Comparison of ENCODE assay signal across 1 cellular context in the genomic region with DNA sequence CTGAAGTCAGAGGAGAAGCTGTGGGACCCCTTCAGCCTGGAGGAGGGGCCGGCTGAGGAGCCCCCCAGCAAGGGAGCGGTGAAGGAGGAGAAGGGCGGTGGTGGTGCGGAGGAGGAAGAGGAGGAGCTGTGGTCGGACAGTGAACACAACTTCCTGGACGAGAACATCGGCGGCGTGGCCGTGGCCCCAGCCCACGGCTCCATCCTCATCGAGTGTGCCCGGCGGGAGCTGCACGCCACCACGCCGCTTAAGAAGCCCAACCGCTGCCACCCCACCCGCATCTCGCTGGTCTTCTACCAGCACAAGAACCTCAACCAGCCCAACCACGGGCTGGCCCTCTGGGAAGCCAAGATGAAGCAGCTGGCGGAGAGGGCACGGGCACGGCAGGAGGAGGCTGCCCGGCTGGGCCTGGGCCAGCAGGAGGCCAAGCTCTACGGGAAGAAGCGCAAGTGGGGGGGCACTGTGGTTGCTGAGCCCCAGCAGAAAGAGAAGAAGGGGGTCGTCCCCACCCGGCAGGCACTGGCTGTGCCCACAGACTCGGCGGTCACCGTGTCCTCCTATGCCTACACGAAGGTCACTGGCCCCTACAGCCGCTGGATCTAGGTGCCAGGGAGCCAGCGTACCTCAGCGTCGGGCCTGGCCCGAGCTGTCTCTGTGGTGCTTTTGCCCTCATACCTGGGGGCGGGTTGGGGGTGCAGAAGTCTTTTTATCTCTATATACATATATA.
TF ChIP-seq lines count a peak whose summit lies in the region.

No MANE protein-coding gene starts in this region.

TF ChIP-seq in HepG2, 621 proteins besides CTCF, POLR2A, EP300 and RAD21:
- TF ChIP-seq RNF2 (conservative IDR thresholded peaks at IDR 0.05; ENCODE audit: low read depth) (no peak), KLF11 (CRISPR knock-in tag; IDR thresholded peaks at IDR 0.05) (no peak), SP2 (CRISPR knock-in tag; IDR thresholded peaks at IDR 0.05) (no peak), AGO2 (optimal IDR thresholded peaks at IDR 0.05; ENCODE audit: low read depth, low read length) (peak; percentile 69), ZFP90 (CRISPR knock-in tag; IDR thresholded peaks at IDR 0.05; ENCODE audit: borderline replicate concordance) (no peak), SYNCRIP (IDR thresholded peaks at IDR 0.05; ENCODE audit: insufficient read depth, low read depth, low read length) (no peak), FOXK1 (CRISPR knock-in tag; IDR thresholded peaks at IDR 0.05; ENCODE audit: borderline replicate concordance, low read depth) (no peak), HNRNPL (IDR thresholded peaks at IDR 0.05; ENCODE audit: low read depth, low read length) (0 out of 2 replicates have a peak, but pooled peaks have one; percentile 39), ZNF431 (CRISPR knock-in tag; IDR thresholded peaks at IDR 0.05; ENCODE audit: borderline replicate concordance, low read depth) (no peak), ZNF790 (CRISPR knock-in tag; IDR thresholded peaks at IDR 0.05; ENCODE audit: borderline replicate concordance) (no peak), ZSCAN22 (CRISPR knock-in tag; IDR thresholded peaks at IDR 0.05) (no peak), MAFG (CRISPR knock-in tag; IDR thresholded peaks at IDR 0.05) (no peak), ZFYVE20 (CRISPR knock-in tag; IDR thresholded peaks at IDR 0.05; ENCODE audit: borderline replicate concordance, low read depth) (no peak), KMT2B (CRISPR knock-in tag; IDR thresholded peaks at IDR 0.05) (no peak)
- TF ChIP-seq, protein P1, sequence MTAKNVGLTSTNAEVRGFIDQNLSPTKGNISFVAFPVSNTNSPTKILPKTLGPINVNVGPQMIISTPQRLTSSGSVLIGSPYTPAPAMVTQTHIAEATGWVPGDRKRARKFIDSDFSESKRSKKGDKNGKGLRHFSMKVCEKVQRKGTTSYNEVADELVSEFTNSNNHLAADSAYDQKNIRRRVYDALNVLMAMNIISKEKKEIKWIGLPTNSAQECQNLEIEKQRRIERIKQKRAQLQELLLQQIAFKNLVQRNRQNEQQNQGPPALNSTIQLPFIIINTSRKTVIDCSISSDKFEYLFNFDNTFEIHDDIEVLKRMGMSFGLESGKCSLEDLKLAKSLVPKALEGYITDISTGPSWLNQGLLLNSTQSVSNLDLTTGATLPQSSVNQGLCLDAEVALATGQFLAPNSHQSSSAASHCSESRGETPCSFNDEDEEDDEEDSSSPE (CRISPR knock-in tag; IDR thresholded peaks at IDR 0.05) = no peak
- TF ChIP-seq, protein P2, sequence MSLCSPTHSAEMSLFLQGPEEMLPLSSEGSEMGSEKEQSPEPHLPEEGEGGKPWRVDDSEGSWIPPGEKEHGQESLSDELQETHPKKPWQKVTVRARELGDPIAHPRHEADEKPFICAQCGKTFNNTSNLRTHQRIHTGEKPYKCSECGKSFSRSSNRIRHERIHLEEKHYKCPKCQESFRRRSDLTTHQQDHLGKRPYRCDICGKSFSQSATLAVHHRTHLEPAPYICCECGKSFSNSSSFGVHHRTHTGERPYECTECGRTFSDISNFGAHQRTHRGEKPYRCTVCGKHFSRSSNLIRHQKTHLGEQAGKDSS (CRISPR knock-in tag; IDR thresholded peaks at IDR 0.05; ENCODE audit: borderline replicate concordance, low read depth) = no peak
- TF ChIP-seq, protein P3, sequence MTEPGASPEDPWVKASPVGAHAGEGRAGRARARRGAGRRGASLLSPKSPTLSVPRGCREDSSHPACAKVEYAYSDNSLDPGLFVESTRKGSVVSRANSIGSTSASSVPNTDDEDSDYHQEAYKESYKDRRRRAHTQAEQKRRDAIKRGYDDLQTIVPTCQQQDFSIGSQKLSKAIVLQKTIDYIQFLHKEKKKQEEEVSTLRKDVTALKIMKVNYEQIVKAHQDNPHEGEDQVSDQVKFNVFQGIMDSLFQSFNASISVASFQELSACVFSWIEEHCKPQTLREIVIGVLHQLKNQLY (CRISPR knock-in tag; IDR thresholded peaks at IDR 0.05) = no peak
- TF ChIP-seq, protein P4, sequence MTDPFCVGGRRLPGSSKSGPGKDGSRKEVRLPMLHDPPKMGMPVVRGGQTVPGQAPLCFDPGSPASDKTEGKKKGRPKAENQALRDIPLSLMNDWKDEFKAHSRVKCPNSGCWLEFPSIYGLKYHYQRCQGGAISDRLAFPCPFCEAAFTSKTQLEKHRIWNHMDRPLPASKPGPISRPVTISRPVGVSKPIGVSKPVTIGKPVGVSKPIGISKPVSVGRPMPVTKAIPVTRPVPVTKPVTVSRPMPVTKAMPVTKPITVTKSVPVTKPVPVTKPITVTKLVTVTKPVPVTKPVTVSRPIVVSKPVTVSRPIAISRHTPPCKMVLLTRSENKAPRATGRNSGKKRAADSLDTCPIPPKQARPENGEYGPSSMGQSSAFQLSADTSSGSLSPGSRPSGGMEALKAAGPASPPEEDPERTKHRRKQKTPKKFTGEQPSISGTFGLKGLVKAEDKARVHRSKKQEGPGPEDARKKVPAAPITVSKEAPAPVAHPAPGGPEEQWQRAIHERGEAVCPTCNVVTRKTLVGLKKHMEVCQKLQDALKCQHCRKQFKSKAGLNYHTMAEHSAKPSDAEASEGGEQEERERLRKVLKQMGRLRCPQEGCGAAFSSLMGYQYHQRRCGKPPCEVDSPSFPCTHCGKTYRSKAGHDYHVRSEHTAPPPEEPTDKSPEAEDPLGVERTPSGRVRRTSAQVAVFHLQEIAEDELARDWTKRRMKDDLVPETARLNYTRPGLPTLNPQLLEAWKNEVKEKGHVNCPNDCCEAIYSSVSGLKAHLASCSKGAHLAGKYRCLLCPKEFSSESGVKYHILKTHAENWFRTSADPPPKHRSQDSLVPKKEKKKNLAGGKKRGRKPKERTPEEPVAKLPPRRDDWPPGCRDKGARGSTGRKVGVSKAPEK (CRISPR knock-in tag; IDR thresholded peaks at IDR 0.05; ENCODE audit: borderline replicate concordance) = no peak
